ENCODE assay signal across 8 cellular contexts in the genomic region with DNA sequence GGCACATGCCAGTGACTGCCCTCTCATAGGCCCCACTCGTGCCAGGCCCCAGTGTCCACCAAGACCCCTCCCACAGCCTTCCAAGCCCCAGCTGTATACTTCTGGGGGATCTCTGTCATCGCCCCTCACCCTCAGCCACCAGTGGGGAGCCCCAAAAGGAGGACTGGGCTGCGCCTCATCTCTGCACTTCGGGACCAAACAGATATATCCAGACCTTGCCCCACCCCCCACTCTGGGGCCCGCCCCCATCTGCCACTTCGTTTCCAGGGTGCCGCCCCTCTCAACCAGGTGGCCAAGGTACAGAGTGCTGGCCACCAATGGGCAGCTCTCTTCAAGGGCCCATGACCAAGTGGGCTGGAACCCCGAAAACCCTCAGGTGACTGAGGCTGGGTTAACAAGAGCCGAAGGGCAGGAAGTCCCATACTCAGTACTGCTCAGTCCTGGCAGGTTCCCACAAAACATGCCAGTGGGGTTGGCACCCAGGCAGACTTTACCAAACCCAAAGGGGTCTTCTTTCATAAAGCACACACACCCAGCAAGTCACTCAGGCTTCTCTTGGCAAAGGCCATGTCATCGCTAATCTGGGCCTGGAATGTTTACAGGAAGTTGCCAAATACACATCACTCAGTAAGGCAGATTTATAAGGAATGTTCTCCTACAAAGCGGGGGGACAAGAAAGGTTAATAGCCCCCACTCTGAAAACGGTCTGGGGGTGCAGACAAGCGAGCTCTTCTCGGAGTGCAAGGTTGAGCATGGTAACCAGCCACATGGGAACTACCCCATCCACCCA. TPM values are rescaled to one million over a fixed set of nuclear protein-coding genes. Genes with fewer than 3 reads are reported as not detected.
DNase-seq lines count a peak whose midpoint lies in the region; ATAC-seq lines count a peak whose summit lies in the region.

No MANE protein-coding gene starts in this region.

- no peaks in the 10 kb centered on the region for H3K27me3 ChIP-seq in endocrine pancreas (ENCODE audit: control insufficient read depth, insufficient read depth, low read length)

- H3K4me1 ChIP-seq in endocrine pancreas (ENCODE audit: control insufficient read depth, insufficient read depth, low read length), result no peaks in the 10 kb centered on the region

- no peaks in the 10 kb centered on the region for H3K9me3 ChIP-seq in endocrine pancreas (ENCODE audit: control insufficient read depth, low read length)

- DNase-seq in H4 (ENCODE audit: low spot score) (peak; percentile 45), T-helper 22 cell (ENCODE audit: low read depth) (peak; percentile 43), SHP77 treated with DMSO at 0.1 percent for 48 hours (lab: John Stamatoyannopoulos, UW) (no peak), NCI-H446 treated with DMSO at 0.1 percent for 48 hours (lab: John Stamatoyannopoulos, UW) (no peak)

- ATAC-seq in HG03571 (IDR thresholded peaks at IDR 0.05; ENCODE audit: unreplicated experiment) (no peak), GM21723 (IDR thresholded peaks at IDR 0.05; ENCODE audit: unreplicated experiment) (no peak)

- no peaks in the 10 kb centered on the region for H3K36me3 ChIP-seq in endocrine pancreas (ENCODE audit: control insufficient read depth, insufficient read depth, low read length)

- peak overlapping the region in 20 of 21 experiments; percentile 39 to 93 (median 78) for H3K27ac ChIP-seq in skin epidermis

- peak overlapping the region; percentile 38 for H3K9ac ChIP-seq in endocrine pancreas (ENCODE audit: control insufficient read depth, insufficient read depth, low read length)

- H3K4me3 ChIP-seq in endocrine pancreas (ENCODE audit: control insufficient read depth, insufficient read depth, low read length) (no peak overlapping the region), skin epidermis (peak overlapping the region in 2 of 7 experiments; percentile 10 to 20)

RNA-seq across cellular contexts. Expression of gene ZFYVE28, which starts 4.4 kb away (rescaled TPM):
- total RNA-seq in H4 (2014; rRNA removed; shearing (Covaris generic)), result 1.9 and 2.7 TPM in 2 replicates

RNA-seq across cellular contexts. Expression of gene CFAP99, which starts 4.7 kb away (rescaled TPM):
- total RNA-seq in H4 (2014; rRNA removed; shearing (Covaris generic)), result not detected in 2 replicates

RNA-seq across cellular contexts. Expression of gene RNF4, which starts 54.9 kb away (rescaled TPM):
- 72.9 and 126 TPM in 2 replicates for total RNA-seq in H4 (2014; rRNA removed; shearing (Covaris generic))

Comparison
In these comparisons a context has a peak if more than half of its experiments do, and no peak if none do; other contexts are left out.
1. DNase-seq: peak in H4 (single experiment) and T-helper 22 cell (single experiment); none in SHP77 treated with DMSO at 0.1 percent for 48 hours (single experiment) and NCI-H446 treated with DMSO at 0.1 percent for 48 hours (single experiment).